ENCODE assay signal across 1 cellular context in the genomic region with DNA sequence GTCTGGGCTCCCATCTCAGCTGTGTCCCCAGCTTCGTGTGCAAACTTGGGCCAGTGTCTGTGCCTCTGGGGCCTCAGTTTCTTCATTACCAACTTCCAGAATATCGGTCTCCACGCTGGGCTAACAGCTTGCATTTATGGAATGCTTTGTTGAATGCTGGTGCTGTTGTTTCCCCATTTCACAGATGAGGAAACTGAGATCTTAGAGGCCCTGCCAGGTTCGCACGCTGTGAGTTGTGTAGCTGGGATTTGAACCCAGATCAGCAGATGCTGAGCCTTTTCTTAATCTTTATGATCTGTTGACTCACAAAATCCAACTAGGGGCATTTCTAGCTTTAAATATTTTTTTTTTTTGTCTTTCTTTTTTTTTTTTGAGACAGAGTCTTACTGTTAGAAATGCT.
TF ChIP-seq lines count a peak whose summit lies in the region.

No MANE protein-coding gene starts in this region.

TF ChIP-seq in HepG2, 621 proteins besides CTCF, POLR2A, EP300 and RAD21:
- TF ChIP-seq ZNF629 (CRISPR knock-in tag; conservative IDR thresholded peaks at IDR 0.05) (peak; percentile 89), CHD4 (IDR thresholded peaks at IDR 0.05; ENCODE audit: borderline replicate concordance, low read length) (peak; percentile 37; the same call in 1 of the 2 replicates), ZNF788 (CRISPR knock-in tag; IDR thresholded peaks at IDR 0.05; ENCODE audit: borderline replicate concordance) (no peak)
